ENCODE assay signal across 16 cellular contexts in genomic region chr3:41118461-41119385, GRCh38.
DNase-seq lines count a peak whose midpoint lies in the region; ATAC-seq and TF ChIP-seq lines count a peak whose summit lies in the region.
"Had no signal": no experiment of that assay in that cellular context is flagged by ENCODE, and none has a peak within 500 bp of the region (broad histone marks: within the 10 kb centered on the region; RNA-seq: fewer than 3 reads in every experiment).

No MANE protein-coding gene starts in this region.

- H3F3A ChIP-seq in PC-3 (ENCODE audit: low read length, unreplicated experiment), result no peaks in the 10 kb centered on the region

- H4K20me1 ChIP-seq in PC-3 (ENCODE audit: low read length), result no peaks in the 10 kb centered on the region

- H2BK120ac ChIP-seq in trophoblast cell (ENCODE audit: insufficient read depth, low read length, poor library complexity), result no peak overlapping the region

- H3K4me1 Mint-ChIP-seq in activated CD4-positive, alpha-beta T cell treated with anti-CD3 and anti-CD28 coated beads, Interleukin-2, amount 10 ng/mL, durations not matched to agents 24 days and 14 days, result peaks cover 16% of the 10 kb centered on the region
- H3K4me1 Mint-ChIP-seq in endodermal cell, result peaks cover 61% of the 10 kb centered on the region

- H2BK5ac ChIP-seq in trophoblast cell (ENCODE audit: low read depth, low read length, poor library complexity), result no peak overlapping the region

- H3K36me3 Mint-ChIP-seq in activated CD4-positive, alpha-beta T cell treated with anti-CD3 and anti-CD28 coated beads, Interleukin-2, amount 10 ng/mL, durations not matched to agents 24 days and 14 days (ENCODE audit: low read depth), result no peaks in the 10 kb centered on the region
- no peaks in the 10 kb centered on the region for H3K36me3 Mint-ChIP-seq in endodermal cell (ENCODE audit: low read depth)

- H3K23ac ChIP-seq in trophoblast cell (ENCODE audit: low read length), result no peak overlapping the region

- no peak overlapping the region for H4K91ac ChIP-seq in trophoblast cell (ENCODE audit: low read depth, low read length)

- H3K4me3 Mint-ChIP-seq in activated CD4-positive, alpha-beta T cell treated with anti-CD3 and anti-CD28 coated beads, Interleukin-2, amount 10 ng/mL, durations not matched to agents 24 days and 14 days, result no peak overlapping the region
- H3K4me3 Mint-ChIP-seq in endodermal cell, result no peak overlapping the region

- H3K27ac ChIP-seq in endodermal cell (ENCODE audit: low read depth, low read length), result no peak overlapping the region
- no peak overlapping the region for H3K27ac ChIP-seq in trophoblast cell (ENCODE audit: low read depth, low read length)
- H3K27ac ChIP-seq in PC-3 (ENCODE audit: low read length), result no peak overlapping the region
- H3K27ac ChIP-seq: A549, right lobe of liver had no signal

- TF ChIP-seq CTCF in endodermal cell (conservative IDR thresholded peaks at IDR 0.05) (no peak), PC-3 (conservative IDR thresholded peaks at IDR 0.05; ENCODE audit: low read depth, low read length) (no peak)

- H3K14ac ChIP-seq in trophoblast cell (ENCODE audit: low read length), result no peak overlapping the region

- H3K4me3 ChIP-seq in endodermal cell (ENCODE audit: low read length) (no peak overlapping the region), trophoblast cell (ENCODE audit: low read depth, low read length) (no peak overlapping the region), PC-3 (ENCODE audit: low read length) (no peak overlapping the region)
- H3K4me3 ChIP-seq: A549, right lobe of liver had no signal

- no peak for ATAC-seq in PC-3
- ATAC-seq: A549, left ventricle myocardium superior had no signal

- POLR2A ChIA-PET in PC-3 (lab: Charles Lee; ENCODE audit: unreplicated experiment), result no interaction called here

- H3K79me2 ChIP-seq in trophoblast cell (ENCODE audit: control insufficient read depth, insufficient read depth, low read length, poor library complexity), result no peaks in the 10 kb centered on the region
- no peaks in the 10 kb centered on the region for H3K79me2 ChIP-seq in PC-3 (ENCODE audit: low read length)

- 88 to 94% methylated on average over 6 to 10 of the region's 10 CpGs for WGBS in endodermal cell (ENCODE audit: insufficient coverage in 1 of 2, insufficient read length in 1 of 2), 2 experiments
- WGBS in trophoblast cell (ENCODE audit: extremely low coverage, insufficient coverage, insufficient read length), result no CpG with 5 or more reads among the region's 10 CpGs

- CTCF ChIA-PET in PC-3 (lab: Charles Lee), result no interaction called here

- no peak overlapping the region for H3K18ac ChIP-seq in trophoblast cell (ENCODE audit: low read length)

- H3K27ac Mint-ChIP-seq in activated CD4-positive, alpha-beta T cell treated with anti-CD3 and anti-CD28 coated beads, Interleukin-2, amount 10 ng/mL, durations not matched to agents 24 days and 14 days, result peak overlapping the region; percentile 79
- no peak overlapping the region for H3K27ac Mint-ChIP-seq in endodermal cell

- H2AFZ ChIP-seq in trophoblast cell (ENCODE audit: insufficient read depth, low read length, poor library complexity) (no peak overlapping the region), PC-3 (ENCODE audit: low read length) (no peak overlapping the region)

- H3K36me3 ChIP-seq in endodermal cell (ENCODE audit: control insufficient read depth, insufficient read depth, low read length) (no peaks in the 10 kb centered on the region), trophoblast cell (ENCODE audit: control insufficient read depth in 1 of 2, insufficient read depth in 2 of 2, low read length in 2 of 2) (no peaks in the 10 kb centered on the region), PC-3 (ENCODE audit: low read depth, low read length) (no peaks in the 10 kb centered on the region)
- H3K36me3 ChIP-seq: right lobe of liver had no signal

- H2AK5ac ChIP-seq in trophoblast cell (ENCODE audit: low read length), result no peak overlapping the region

- in situ Hi-C loops in SK-MEL-5 (cut with HindIII; ENCODE audit: low pct_unique_long_range_greater_than_20kb, low sequenced_read_pairs), result no loop called here

- H3K4me1 ChIP-seq in endodermal cell (ENCODE audit: control insufficient read depth, insufficient read depth, low read length), result peaks cover 10% of the 10 kb centered on the region
- H3K4me1 ChIP-seq in trophoblast cell (ENCODE audit: control insufficient read depth in 1 of 2, insufficient read depth in 2 of 2, low read length in 2 of 2), result peaks cover 9 to 25% of the 10 kb centered on the region in 2 experiments
- peaks cover 12% of the 10 kb centered on the region for H3K4me1 ChIP-seq in PC-3 (ENCODE audit: insufficient read depth, low read length)
- H3K4me1 ChIP-seq: A549 had no signal

- no peaks in the 10 kb centered on the region for H3K9me2 ChIP-seq in PC-3 (replicated peaks; ENCODE audit: low read length)

- H3K27me3 ChIP-seq in endodermal cell (ENCODE audit: control insufficient read depth, insufficient read depth, low read length, poor library complexity, severe bottlenecking), result no peaks in the 10 kb centered on the region
- no peaks in the 10 kb centered on the region for H3K27me3 ChIP-seq in trophoblast cell (ENCODE audit: insufficient read depth, low read length)
- no peaks in the 10 kb centered on the region; the same call in 1 of the 2 replicates for H3K27me3 ChIP-seq in PC-3 (ENCODE audit: low read length)
- H3K27me3 ChIP-seq: right lobe of liver had no signal

- no peaks in the 10 kb centered on the region for H3K9me3 Mint-ChIP-seq in activated CD4-positive, alpha-beta T cell treated with anti-CD3 and anti-CD28 coated beads, Interleukin-2, amount 10 ng/mL, durations not matched to agents 24 days and 14 days
- no peaks in the 10 kb centered on the region for H3K9me3 Mint-ChIP-seq in endodermal cell

- intact Hi-C loops in activated CD4-positive, alpha-beta T cell treated with anti-CD3 and anti-CD28 coated beads, Interleukin-2, amount 10 ng/mL, durations not matched to agents 24 days and 14 days (cut with micrococcal nuclease), result loop anchor here (5.0 kb wide), 1 partner anchor 79 kb away; the partner anchor contains the start of gene CTNNB1
- intact Hi-C loops in PC-3 (cut with micrococcal nuclease), result no loop called here

- no peak for DNase-seq in activated CD4-positive, alpha-beta T cell treated with anti-CD3 and anti-CD28 coated beads, Interleukin-2, amount 10 ng/mL, durations not matched to agents 24 days and 14 days
- no peak for DNase-seq in activated CD4-positive, alpha-beta T cell treated with anti-CD3 and anti-CD28 coated beads for 1 hour
- DNase-seq in SK-MEL-5 (ENCODE audit: low read depth, low spot score) (peak; percentile 78), endodermal cell (peak; percentile 34), trophoblast cell (no peak), PC-3 (no peak), DMS53 treated with DMSO at 0.1 percent for 48 hours (lab: John Stamatoyannopoulos, UW; ENCODE audit: unreplicated experiment) (no peak), SKM-1 (lab: John Stamatoyannopoulos, UW; ENCODE audit: unreplicated experiment) (no peak)
- DNase-seq: Caco-2; left ventricle myocardium superior; NCI-H2171 treated with DMSO at 0.1 percent for 48 hours; right lobe of liver; Right ventricle myocardium superior; stimulated activated CD4-positive, alpha-beta T cell treated with anti-CD3 and anti-CD28 coated beads, Interleukin-4, amount 100 ng/mL, for 24 hours; T-helper 9 cell had no signal

- H3K9ac ChIP-seq in endodermal cell (ENCODE audit: extremely low read depth, low read length, poor library complexity, severe bottlenecking), result no peak overlapping the region
- no peak overlapping the region for H3K9ac ChIP-seq in trophoblast cell (ENCODE audit: low read length)
- no peak overlapping the region for H3K9ac ChIP-seq in PC-3 (ENCODE audit: low read length)

- no TSS peak for BruUV-seq in PC-3 (replicated peaks; lab: Mats Ljungman, UMichigan)

- no peak overlapping the region for H4K12ac ChIP-seq in trophoblast cell (ENCODE audit: low read depth, low read length)

- H3K4me2 ChIP-seq in trophoblast cell (ENCODE audit: low read length) (no peak overlapping the region), PC-3 (ENCODE audit: low read length) (no peak overlapping the region)
- H3K4me2 ChIP-seq: A549 had no signal

- H3K79me1 ChIP-seq in trophoblast cell (ENCODE audit: low read length), result peaks cover 7% of the 10 kb centered on the region

- peak overlapping the region; percentile 59 for H2BK12ac ChIP-seq in trophoblast cell (ENCODE audit: low read length)

- no peaks in the 10 kb centered on the region for H3K27me3 Mint-ChIP-seq in activated CD4-positive, alpha-beta T cell treated with anti-CD3 and anti-CD28 coated beads, Interleukin-2, amount 10 ng/mL, durations not matched to agents 24 days and 14 days
- no peaks in the 10 kb centered on the region for H3K27me3 Mint-ChIP-seq in endodermal cell (ENCODE audit: insufficient read depth)

- H4K8ac ChIP-seq in trophoblast cell (ENCODE audit: low read depth, low read length), result no peak overlapping the region

- no peaks in the 10 kb centered on the region for H3K9me3 ChIP-seq in endodermal cell (ENCODE audit: control insufficient read depth, low read length)
- H3K9me3 ChIP-seq in trophoblast cell (ENCODE audit: insufficient read depth, low read depth, low read length), result no peaks in the 10 kb centered on the region
- no peaks in the 10 kb centered on the region for H3K9me3 ChIP-seq in PC-3 (ENCODE audit: low read length)
- H3K9me3 ChIP-seq: A549, Caco-2, right lobe of liver had no signal

- H3K4ac ChIP-seq in trophoblast cell (ENCODE audit: low read depth, low read length), result no peak overlapping the region

Comparison
In these comparisons a context has a peak if more than half of its experiments do, and no peak if none do; other contexts are left out.
1. DNase-seq: peak in SK-MEL-5 (single experiment) and endodermal cell (single experiment); none in activated CD4-positive, alpha-beta T cell treated with anti-CD3 and anti-CD28 coated beads, Interleukin-2, amount 10 ng/mL, durations not matched to agents 24 days and 14 days (single experiment), activated CD4-positive, alpha-beta T cell treated with anti-CD3 and anti-CD28 coated beads for 1 hour (single experiment), trophoblast cell (0 of 2), PC-3 (single experiment), DMS53 treated with DMSO at 0.1 percent for 48 hours (single experiment) and SKM-1 (single experiment).